In the genomic region with DNA sequence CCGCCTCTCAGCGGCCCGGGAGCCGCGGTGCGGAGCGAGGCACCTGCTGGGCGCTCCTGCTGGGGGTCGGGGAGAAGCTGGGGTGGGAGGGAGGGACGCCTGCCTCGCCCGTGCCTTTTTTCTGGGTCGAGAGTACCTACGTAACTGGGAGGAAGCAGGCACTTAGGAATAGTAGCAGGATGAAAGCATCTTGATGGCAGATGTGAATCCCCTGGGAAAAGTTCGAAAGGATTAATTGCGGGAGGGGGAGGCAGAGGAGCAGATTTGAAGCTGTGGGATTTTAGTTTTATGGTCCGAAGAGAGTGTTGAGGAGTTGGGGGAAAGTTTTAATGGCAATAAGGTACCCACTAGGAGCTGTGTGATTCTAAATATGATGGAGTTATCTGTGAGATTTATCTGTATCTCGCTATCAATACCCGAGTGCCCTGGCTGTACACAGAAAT, we compare ENCODE assay signal across 7 cellular contexts. TPM values are rescaled to one million over a fixed set of nuclear protein-coding genes. Genes with fewer than 3 reads are reported as not detected.
DNase-seq lines count a peak whose midpoint lies in the region; FAIRE-seq and TF ChIP-seq lines count a peak whose summit lies in the region.

No MANE protein-coding gene starts in this region.

- H3K4me3 ChIP-seq in choroid plexus epithelial cell (ENCODE audit: low read depth, low read length), result peak overlapping the region; percentile 85

- FAIRE-seq in GM12892 (lab: Jason Lieb, UNC), result peak; percentile 76

- peaks cover 25% of the 10 kb centered on the region for H3K4me1 Mint-ChIP-seq in nephron

- TF ChIP-seq CTCF in choroid plexus epithelial cell (conservative IDR thresholded peaks at IDR 0.05; ENCODE audit: low read depth, low read length), result no peak
- no peak for TF ChIP-seq CTCF in nephron (IDR thresholded peaks at IDR 0.05; ENCODE audit: unreplicated experiment in 3 of 3)

- no peaks in the 10 kb centered on the region for H3K9me3 Mint-ChIP-seq in nephron

- DNase-seq in GM12892 (ENCODE audit: insufficient read length), result no peak
- peak; percentile 28 for DNase-seq in NCI-H345 treated with DMSO at 0.1 percent for 48 hours (lab: John Stamatoyannopoulos, UW; ENCODE audit: unreplicated experiment)
- DNase-seq in choroid plexus epithelial cell (ENCODE audit: low read depth), result peak; percentile 32
- DNase-seq in hippocampal formation (lab: John Stamatoyannopoulos, UW), result no peak
- no peak for DNase-seq in DMS153 (lab: John Stamatoyannopoulos, UW)
- DNase-seq in NCI-H1694 (lab: John Stamatoyannopoulos, UW), result no peak

- peak overlapping the region; percentile 87 to 89 (median 88) for H3K4me3 Mint-ChIP-seq in nephron

- peak overlapping the region; percentile 9 to 88 (median 85) for H3K27ac Mint-ChIP-seq in nephron

- no peaks in the 10 kb centered on the region for H3K36me3 Mint-ChIP-seq in nephron (ENCODE audit: low read depth)

- TF ChIP-seq POLR2A in GM12892 (IDR thresholded peaks at IDR 0.05; ENCODE audit: low read depth, low read length), result no peak

- H3K27me3 Mint-ChIP-seq in nephron (ENCODE audit: low read depth), result no peaks in the 10 kb centered on the region

RNA-seq across cellular contexts. Expression of a gene that starts 1.1 kb away (rescaled TPM):
- 68.9 TPM for polyA plus RNA-seq in GM12892 (2012; ENCODE audit: missing spikeins)

Comparison
In these comparisons a context has a peak if more than half of its experiments do, and no peak if none do; other contexts are left out.
1. DNase-seq: peak in NCI-H345 treated with DMSO at 0.1 percent for 48 hours (single experiment) and choroid plexus epithelial cell (single experiment); none in GM12892 (single experiment), hippocampal formation (0 of 2), DMS153 (single experiment) and NCI-H1694 (single experiment).